Comparison of ENCODE assay signal across 30 cellular contexts in genomic region chr3:135908737-135909136, GRCh38. TPM values are rescaled to one million over a fixed set of nuclear protein-coding genes. Genes with fewer than 3 reads are reported as not detected.
"Had no signal": no experiment of that assay in that cellular context is flagged by ENCODE, and none has a peak within 500 bp of the region (broad histone marks: within the 10 kb centered on the region; RNA-seq: fewer than 3 reads in every experiment).

No MANE protein-coding gene starts in this region.

- H3K4me1 Mint-ChIP-seq: activated CD4-positive, alpha-beta memory T cell treated with anti-CD3 and anti-CD28 coated beads, Interleukin-2, amount 10 ng/mL, durations not matched to agents 7 days and 5 days; activated CD4-positive, alpha-beta T cell treated with anti-CD3 and anti-CD28 coated beads, Interleukin-2, amount 10 ng/mL, durations not matched to agents 7 days and 5 days; activated naive CD4-positive, alpha-beta T cell treated with anti-CD3 and anti-CD28 coated beads, Interleukin-2, amount 10 ng/mL, durations not matched to agents 7 days and 5 days; stimulated activated memory B cell treated with anti-CD40 and anti-IgM and Interleukin-4, amounts not matched to agents 10 μg/mL and 1 μg/mL and 100 μg/mL, for 72 hours; stimulated activated naive CD8-positive, alpha-beta T cell treated with anti-CD3 and anti-CD28 coated beads, Interleukin-15, amount 100 ng/mL, for 72 hours had no signal

- H3K4me3 Mint-ChIP-seq: activated CD4-positive, alpha-beta memory T cell treated with anti-CD3 and anti-CD28 coated beads, Interleukin-2, amount 10 ng/mL, durations not matched to agents 7 days and 5 days; activated CD4-positive, alpha-beta T cell treated with anti-CD3 and anti-CD28 coated beads, Interleukin-2, amount 10 ng/mL, durations not matched to agents 7 days and 5 days; activated naive CD4-positive, alpha-beta T cell treated with anti-CD3 and anti-CD28 coated beads, Interleukin-2, amount 10 ng/mL, durations not matched to agents 7 days and 5 days; activated T-cell treated with anti-CD3 and anti-CD28 coated beads, Interleukin-2, amount 50 U/mL, for 24 hours; natural killer cell treated with Interleukin-12 subunit alpha and Interleukin-12 subunit beta and Interleukin-15 and Interleukin-18, amount 100 ng/mL, for 72 hours; stimulated activated memory B cell treated with anti-CD40 and anti-IgM and Interleukin-4, amounts not matched to agents 10 μg/mL and 1 μg/mL and 100 μg/mL, for 72 hours; stimulated activated naive CD8-positive, alpha-beta T cell treated with anti-CD3 and anti-CD28 coated beads, Interleukin-15, amount 100 ng/mL, for 72 hours had no signal

- H3K27ac Mint-ChIP-seq: activated CD4-positive, alpha-beta memory T cell treated with anti-CD3 and anti-CD28 coated beads, Interleukin-2, amount 10 ng/mL, durations not matched to agents 7 days and 5 days; activated CD4-positive, alpha-beta T cell treated with anti-CD3 and anti-CD28 coated beads, Interleukin-2, amount 10 ng/mL, durations not matched to agents 7 days and 5 days; activated naive CD4-positive, alpha-beta T cell treated with anti-CD3 and anti-CD28 coated beads, Interleukin-2, amount 10 ng/mL, durations not matched to agents 7 days and 5 days; activated T-cell treated with anti-CD3 and anti-CD28 coated beads, Interleukin-2, amount 50 U/mL, for 24 hours; natural killer cell treated with Interleukin-12 subunit alpha and Interleukin-12 subunit beta and Interleukin-15 and Interleukin-18, amount 100 ng/mL, for 72 hours; progenitor cell of endocrine pancreas; stimulated activated memory B cell treated with anti-CD40 and anti-IgM and Interleukin-4, amounts not matched to agents 10 μg/mL and 1 μg/mL and 100 μg/mL, for 72 hours had no signal

- H3K36me3 Mint-ChIP-seq: activated naive CD4-positive, alpha-beta T cell treated with anti-CD3 and anti-CD28 coated beads, Interleukin-2, amount 10 ng/mL, durations not matched to agents 7 days and 5 days; natural killer cell treated with Interleukin-12 subunit alpha and Interleukin-12 subunit beta and Interleukin-15 and Interleukin-18, amount 100 ng/mL, for 72 hours; stimulated activated memory B cell treated with anti-CD40 and anti-IgM and Interleukin-4, amounts not matched to agents 10 μg/mL and 1 μg/mL and 100 μg/mL, for 72 hours had no signal

- H3K4me2 ChIP-seq: smooth muscle cell had no signal

- H3K27me3 Mint-ChIP-seq: activated CD4-positive, alpha-beta memory T cell treated with anti-CD3 and anti-CD28 coated beads, Interleukin-2, amount 10 ng/mL, durations not matched to agents 7 days and 5 days; activated CD4-positive, alpha-beta T cell treated with anti-CD3 and anti-CD28 coated beads, Interleukin-2, amount 10 ng/mL, durations not matched to agents 7 days and 5 days; activated naive CD4-positive, alpha-beta T cell treated with anti-CD3 and anti-CD28 coated beads, Interleukin-2, amount 10 ng/mL, durations not matched to agents 7 days and 5 days; progenitor cell of endocrine pancreas; stimulated activated memory B cell treated with anti-CD40 and anti-IgM and Interleukin-4, amounts not matched to agents 10 μg/mL and 1 μg/mL and 100 μg/mL, for 72 hours had no signal

- H3K36me3 ChIP-seq: gastrocnemius medialis, left ventricle myocardium inferior, sigmoid colon, thyroid gland, upper lobe of left lung, vagina had no signal

- H3K4me1 ChIP-seq: gastrocnemius medialis, left ventricle myocardium inferior, sigmoid colon, upper lobe of left lung had no signal

- H3K9me3 ChIP-seq: gastrocnemius medialis, left ventricle myocardium inferior, mucosa of descending colon, sigmoid colon, thyroid gland, upper lobe of left lung, vagina had no signal

- H3K9me3 Mint-ChIP-seq: activated CD4-positive, alpha-beta memory T cell treated with anti-CD3 and anti-CD28 coated beads, Interleukin-2, amount 10 ng/mL, durations not matched to agents 7 days and 5 days; activated CD4-positive, alpha-beta T cell treated with anti-CD3 and anti-CD28 coated beads, Interleukin-2, amount 10 ng/mL, durations not matched to agents 7 days and 5 days; activated naive CD4-positive, alpha-beta T cell treated with anti-CD3 and anti-CD28 coated beads, Interleukin-2, amount 10 ng/mL, durations not matched to agents 7 days and 5 days; activated T-cell treated with anti-CD3 and anti-CD28 coated beads, Interleukin-2, amount 50 U/mL, for 24 hours; natural killer cell treated with Interleukin-12 subunit alpha and Interleukin-12 subunit beta and Interleukin-15 and Interleukin-18, amount 100 ng/mL, for 72 hours; stimulated activated memory B cell treated with anti-CD40 and anti-IgM and Interleukin-4, amounts not matched to agents 10 μg/mL and 1 μg/mL and 100 μg/mL, for 72 hours; stimulated activated naive CD8-positive, alpha-beta T cell treated with anti-CD3 and anti-CD28 coated beads, Interleukin-15, amount 100 ng/mL, for 72 hours had no signal

- H3K27me3 ChIP-seq: gastrocnemius medialis, sigmoid colon, thyroid gland, upper lobe of left lung, vagina had no signal

- DNase-seq: activated CD4-positive, alpha-beta memory T cell treated with anti-CD3 and anti-CD28 coated beads, Interleukin-2, amount 10 ng/mL, durations not matched to agents 7 days and 5 days; activated CD4-positive, alpha-beta T cell treated with anti-CD3 and anti-CD28 coated beads, Interleukin-2, amount 10 ng/mL, durations not matched to agents 7 days and 5 days; activated CD4-positive, CD25-positive, alpha-beta regulatory T cell treated with anti-CD3 and anti-CD28 coated beads, Interleukin-2, amount 50 U/mL, for 72 hours; activated CD8-positive, alpha-beta memory T cell treated with anti-CD3 and anti-CD28 coated beads, Interleukin-2, amount 50 U/mL, for 48 hours; activated gamma-delta T cell; activated naive CD4-positive, alpha-beta T cell treated with anti-CD3 and anti-CD28 coated beads, Interleukin-2, amount 10 ng/mL, durations not matched to agents 7 days and 5 days; activated T-cell treated with anti-CD3 and anti-CD28 coated beads, Interleukin-2, amount 50 U/mL, for 24 hours; amniotic stem cell; central memory CD4-positive, alpha-beta T cell; dermis blood vessel endothelial cell; effector CD4-positive, alpha-beta T cell; gastrocnemius medialis; glutamatergic neuron; left ventricle myocardium inferior; mucosa of descending colon; sigmoid colon; stimulated activated CD4-positive, alpha-beta T cell treated with anti-CD3 and anti-CD28 coated beads, Interleukin-1b, Interleukin-23, amount 100 ng/mL, for 48 hours; stimulated activated CD4-positive, alpha-beta T cell treated with anti-CD3 and anti-CD28 coated beads, Interleukin-4, amount 100 ng/mL, for 4 hours; stimulated activated CD8-positive, alpha-beta memory T cell treated with anti-CD3 and anti-CD28 coated beads, Interleukin-4, amount 100 ng/mL, for 48 hours; stimulated activated naive CD8-positive, alpha-beta T cell treated with anti-CD3 and anti-CD28 coated beads, Interleukin-15, amount 100 ng/mL, for 72 hours; substantia nigra had no signal

- H3K4me3 ChIP-seq: gastrocnemius medialis, left ventricle myocardium inferior, lung, mucosa of descending colon, sigmoid colon, smooth muscle cell, thyroid gland, upper lobe of left lung, vagina had no signal

- H3K27ac ChIP-seq: gastrocnemius medialis, left ventricle myocardium inferior, sigmoid colon, thyroid gland, upper lobe of left lung had no signal

RNA-seq across cellular contexts. Expression of gene PPP2R3A, which starts 56.8 kb away (rescaled TPM):
- total RNA-seq: T-helper 1 cell treated with Interleukin-12 subunit alpha and Interleukin-12 subunit beta and Interleukin-4 antibody, amounts not matched to agents 30 ng/mL and 1 ng/mL, for 36 hours had no signal
